ENCODE assay signal across 1 cellular context in the genomic region with DNA sequence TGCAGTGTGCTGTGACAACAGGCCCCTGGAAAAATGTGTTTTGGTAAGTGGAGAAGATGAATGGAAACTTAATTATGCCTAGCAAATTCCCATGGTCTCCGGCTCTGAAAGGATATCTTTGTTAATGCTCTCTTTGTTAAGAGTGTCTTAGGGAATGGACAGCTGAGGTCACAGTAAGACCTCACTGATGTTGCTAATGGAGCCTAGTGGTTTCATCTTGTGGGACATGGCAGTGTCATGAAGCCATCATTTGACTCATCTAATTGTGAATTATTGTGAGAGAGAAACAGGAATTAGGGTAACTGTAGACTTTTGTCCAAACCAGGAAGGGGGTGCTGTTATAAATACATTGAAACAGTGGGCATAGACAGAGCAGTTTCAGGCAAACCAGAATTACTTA.
TF ChIP-seq lines count a peak whose summit lies in the region.

No MANE protein-coding gene starts in this region.

TF ChIP-seq in HCT116, 20 proteins besides CTCF, POLR2A, EP300 and RAD21:
- TF ChIP-seq REST (IDR thresholded peaks at IDR 0.05; ENCODE audit: low read depth) (no peak), YY1 (IDR thresholded peaks at IDR 0.05; ENCODE audit: extremely low read depth, insufficient replicate concordance, low read depth, low read length) (no peak), FOSL1 (IDR thresholded peaks at IDR 0.05; ENCODE audit: low read depth) (no peak), SP1 (IDR thresholded peaks at IDR 0.05; ENCODE audit: low read depth) (no peak), CBX3 (IDR thresholded peaks at IDR 0.05; ENCODE audit: low read depth) (no peak), EZH2phosphoT487 (IDR thresholded peaks at IDR 0.05; ENCODE audit: borderline replicate concordance) (no peak), SIN3A (IDR thresholded peaks at IDR 0.05; ENCODE audit: low read depth) (no peak), EZH2 (IDR thresholded peaks at IDR 0.05) (no peak), ZFX (IDR thresholded peaks at IDR 0.05) (no peak), ZBTB33 (IDR thresholded peaks at IDR 0.05; ENCODE audit: extremely low read depth, insufficient replicate concordance, low read length) (no peak), TCF7L2 (IDR thresholded peaks at IDR 0.05; ENCODE audit: borderline replicate concordance, extremely low read depth, insufficient read depth, insufficient read length) (no peak), SRF (IDR thresholded peaks at IDR 0.05; ENCODE audit: low read depth) (no peak), ZNF274 (IDR thresholded peaks at IDR 0.05; ENCODE audit: low read depth, low read length) (no peak), ATF3 (IDR thresholded peaks at IDR 0.05) (no peak), POLR2AphosphoS5 (IDR thresholded peaks at IDR 0.05; ENCODE audit: low read depth, low read length) (no peak)
